8 cellular contexts compared by ENCODE assay signal in the genomic region with DNA sequence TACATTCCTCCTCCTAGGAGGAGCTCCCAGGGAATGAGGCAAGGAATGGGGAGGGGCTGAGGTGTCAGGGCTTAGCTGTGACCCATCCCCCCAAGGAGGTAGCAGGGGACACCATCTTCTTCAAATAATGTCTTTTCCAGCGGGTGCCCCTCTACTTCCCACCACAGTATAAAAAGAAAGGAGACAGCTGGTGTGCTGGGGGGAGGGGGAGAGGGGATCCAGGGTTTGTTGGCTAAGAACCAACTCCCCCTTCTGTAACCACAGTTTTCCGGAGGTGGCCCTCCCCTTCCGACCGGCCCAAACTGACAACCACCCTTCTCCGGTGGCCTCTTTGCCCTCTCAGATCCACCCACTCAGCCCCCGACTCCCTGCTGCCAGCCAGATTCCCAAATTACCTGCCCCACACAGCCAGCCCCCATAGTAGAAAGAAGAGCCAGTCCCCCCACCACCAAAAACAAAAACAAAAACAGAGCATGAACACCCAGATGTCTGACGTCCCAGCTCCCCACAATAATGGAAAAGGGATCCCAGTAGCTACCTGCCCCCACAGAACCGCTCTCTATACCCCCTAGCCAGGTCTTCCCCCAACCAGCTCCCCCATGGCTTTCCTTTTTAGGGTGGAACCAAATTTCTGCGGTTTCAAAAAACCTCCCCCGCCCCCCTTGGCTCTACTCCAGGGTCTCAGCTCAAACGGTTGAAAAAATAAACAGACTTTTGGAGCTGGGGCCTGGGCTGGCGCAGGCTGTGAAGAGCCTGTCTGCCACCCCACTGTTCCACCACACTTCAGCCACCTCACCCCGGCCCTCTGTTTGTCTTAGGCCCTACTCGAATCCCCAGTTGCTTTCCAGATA. TPM values are rescaled to one million over a fixed set of nuclear protein-coding genes. Genes with fewer than 3 reads are reported as not detected.
A peak's percentile ranks its signal among the peaks of the same experiment; 100 is the strongest.
DNase-seq lines count a peak whose midpoint lies in the region; ATAC-seq and TF ChIP-seq lines count a peak whose summit lies in the region.

No MANE protein-coding gene starts in this region.

- no peak for DNase-seq in BJ (ENCODE audit: low read depth)
- peak; percentile 94 for DNase-seq in Jurkat, Clone E6-1 (ENCODE audit: low read depth, low spot score)
- peak; percentile 77 for DNase-seq in SIG-M5 (lab: John Stamatoyannopoulos, UW)
- peak; percentile 64 for DNase-seq in activated naive CD4-positive, alpha-beta T cell treated with anti-CD3 and anti-CD28 coated beads, Interleukin-2, amount 10 ng/mL, durations not matched to agents 7 days and 5 days
- peak; percentile 82 for DNase-seq in left ventricle myocardium inferior
- DNase-seq in sigmoid colon, result peak; percentile 89

- H3K4me3 ChIP-seq in BJ (ENCODE audit: low read depth, low read length) (peak overlapping the region; percentile 80), left ventricle myocardium inferior (peak overlapping the region; percentile 77), sigmoid colon (peak overlapping the region; percentile 69 to 96 (median 84))
- peak overlapping the region; percentile 96 for H3K4me3 ChIP-seq in Jurkat, Clone E6-1 (ENCODE audit: low read length)

- H3K27me3 ChIP-seq in BJ (ENCODE audit: control insufficient read depth, insufficient read depth, low read length) (no peaks in the 10 kb centered on the region), left ventricle myocardium inferior (ENCODE audit: low read depth) (no peaks in the 10 kb centered on the region), sigmoid colon (no peaks in the 10 kb centered on the region)

- H3K36me3 Mint-ChIP-seq in activated naive CD4-positive, alpha-beta T cell treated with anti-CD3 and anti-CD28 coated beads, Interleukin-2, amount 10 ng/mL, durations not matched to agents 7 days and 5 days, result peaks cover 49% of the 10 kb centered on the region

- H3K27ac ChIP-seq in left ventricle myocardium inferior (replicated peaks) (peak overlapping the region; percentile 99), sigmoid colon (peak overlapping the region; percentile 89 to 98 (median 92))

- WGBS in sigmoid colon, 2 donors, result 10 to 30% methylated on average over 14 of the region's 14 CpGs

- CTCF ChIA-PET in BJ (lab: Yijun Ruan, JAX), result interaction anchor here (0.6 to 3.9 kb wide), 7 partner anchors 12 to 891 kb away, joined by 3 to 23 read pairs (median 5); no protein-coding TSS in a partner anchor
- CTCF ChIA-PET in activated naive CD4-positive, alpha-beta T cell treated with anti-CD3 and anti-CD28 coated beads, Interleukin-2, amount 10 ng/mL, durations not matched to agents 7 days and 5 days (lab: Charles Lee), result interaction anchor here (0.9 to 12.7 kb wide), 10 partner anchors 8 to 90 kb away, joined by 3 to 98 read pairs (median 6); a partner anchor contains a TSS

- peaks cover 99% of the 10 kb centered on the region for H3K4me1 ChIP-seq in left ventricle myocardium inferior
- H3K4me1 ChIP-seq in sigmoid colon, result peaks cover 0 to 86% (median 73%) of the 10 kb centered on the region in 4 donors

- TF ChIP-seq POLR2A in sigmoid colon (IDR thresholded peaks at IDR 0.05), result no peak

- no peaks in the 10 kb centered on the region for H3K27me3 Mint-ChIP-seq in activated naive CD4-positive, alpha-beta T cell treated with anti-CD3 and anti-CD28 coated beads, Interleukin-2, amount 10 ng/mL, durations not matched to agents 7 days and 5 days

- H3K36me3 ChIP-seq in BJ (ENCODE audit: control insufficient read depth, insufficient read depth, low read length) (peaks cover 12% of the 10 kb centered on the region), left ventricle myocardium inferior (peaks cover 6% of the 10 kb centered on the region), sigmoid colon (no peaks in the 10 kb centered on the region)

- H3K9me3 Mint-ChIP-seq in activated naive CD4-positive, alpha-beta T cell treated with anti-CD3 and anti-CD28 coated beads, Interleukin-2, amount 10 ng/mL, durations not matched to agents 7 days and 5 days, result no peaks in the 10 kb centered on the region

- ATAC-seq in GM19328 (IDR thresholded peaks at IDR 0.05; ENCODE audit: unreplicated experiment) (no peak), GM18861 (IDR thresholded peaks at IDR 0.05; ENCODE audit: unreplicated experiment) (no peak)

- intact Hi-C loops in left ventricle myocardium inferior (cut with micrococcal nuclease) (no loop called here), sigmoid colon (cut with DNase I) (no loop called here)

- TF ChIP-seq CTCF in BJ (IDR thresholded peaks at IDR 0.05; ENCODE audit: insufficient read depth, low read depth, low read length) (no peak), left ventricle myocardium inferior (IDR thresholded peaks at IDR 0.05; ENCODE audit: borderline replicate concordance) (no peak), sigmoid colon (IDR thresholded peaks at IDR 0.05) (no peak)

- peaks cover 68% of the 10 kb centered on the region for H3K4me1 Mint-ChIP-seq in activated naive CD4-positive, alpha-beta T cell treated with anti-CD3 and anti-CD28 coated beads, Interleukin-2, amount 10 ng/mL, durations not matched to agents 7 days and 5 days

- peak overlapping the region; percentile 89 for H3K27ac Mint-ChIP-seq in activated naive CD4-positive, alpha-beta T cell treated with anti-CD3 and anti-CD28 coated beads, Interleukin-2, amount 10 ng/mL, durations not matched to agents 7 days and 5 days

- POLR2A ChIA-PET in BJ (lab: Charles Lee), result interaction anchor here (0.6 kb wide), 1 partner anchor 21 kb away, joined by 5 read pairs; no protein-coding TSS in a partner anchor

- H3K9me3 ChIP-seq in left ventricle myocardium inferior (replicated peaks) (no peaks in the 10 kb centered on the region), sigmoid colon (no peaks in the 10 kb centered on the region)

- no peak for TF ChIP-seq EP300 in sigmoid colon (IDR thresholded peaks at IDR 0.05)

- H3K4me3 Mint-ChIP-seq in activated naive CD4-positive, alpha-beta T cell treated with anti-CD3 and anti-CD28 coated beads, Interleukin-2, amount 10 ng/mL, durations not matched to agents 7 days and 5 days, result peak overlapping the region; percentile 100

RNA-seq across cellular contexts. Expression of a gene that starts 2.1 kb away (rescaled TPM):
- polyA plus RNA-seq in BJ (2011; rRNA removed) (130 and 213 TPM in 2 replicates), sigmoid colon (10 to 100 TPM; 25.8 to 76.7 (median 26.8) TPM)
- 128 and 154 TPM in 2 replicates for polyA minus RNA-seq in BJ (2011; rRNA and poly(A)+ RNA removed)
- 159 TPM for polyA plus RNA-seq in Jurkat, Clone E6-1 (2012; ENCODE audit: insufficient read depth, insufficient read length)
- total RNA-seq in left ventricle myocardium inferior (69.3 TPM), sigmoid colon (10 to 100 TPM; 31.6 to 83.9 (median 48.1) TPM)

RNA-seq across cellular contexts. Expression of a gene that starts 34.8 kb away (rescaled TPM):
- polyA plus RNA-seq in BJ (2011; rRNA removed) (not detected in 2 replicates), sigmoid colon (1 to 10 TPM in 2 of 3 donors, not detected in 1; 1.8 to 2.7 TPM)
- 0.41 TPM in 1 of 2 replicates, not detected in the other for polyA minus RNA-seq in BJ (2011; rRNA and poly(A)+ RNA removed)
- not detected for polyA plus RNA-seq in Jurkat, Clone E6-1 (2012; ENCODE audit: insufficient read depth, insufficient read length)
- total RNA-seq in left ventricle myocardium inferior (not detected), sigmoid colon (not detected)

RNA-seq across cellular contexts. Expression of a gene that starts 42.1 kb away (rescaled TPM):
- polyA plus RNA-seq in BJ (2011; rRNA removed) (39.0 and 39.8 TPM in 2 replicates), sigmoid colon (10 to 100 TPM in 2 of 3 donors, 1 to 10 TPM in 1; 6.6 to 25.2 (median 10.2) TPM)
- 25.5 and 39.1 TPM in 2 replicates for polyA minus RNA-seq in BJ (2011; rRNA and poly(A)+ RNA removed)
- 62.7 TPM for polyA plus RNA-seq in Jurkat, Clone E6-1 (2012; ENCODE audit: insufficient read depth, insufficient read length)
- total RNA-seq in left ventricle myocardium inferior (21.2 TPM), sigmoid colon (10 to 100 TPM; 33.5 to 67.6 (median 38.9) TPM)

RNA-seq across cellular contexts. Expression of a gene that starts 44.5 kb away (rescaled TPM):
- polyA plus RNA-seq in BJ (2011; rRNA removed), result 891 and 935 TPM in 2 replicates
- polyA minus RNA-seq in BJ (2011; rRNA and poly(A)+ RNA removed), result 171 and 320 TPM in 2 replicates
- 195 TPM for polyA plus RNA-seq in Jurkat, Clone E6-1 (2012; ENCODE audit: insufficient read depth, insufficient read length)
- 77.6 TPM for total RNA-seq in left ventricle myocardium inferior
- 100 to 1,000 TPM; 115 to 338 (median 233) TPM for total RNA-seq in sigmoid colon
- polyA plus RNA-seq in sigmoid colon, result 100 to 1,000 TPM; 157 to 274 (median 231) TPM
